1 cellular context compared by ENCODE assay signal in genomic region chr11:128553662-128554392, GRCh38.
TF ChIP-seq lines count a peak whose summit lies in the region.

No MANE protein-coding gene starts in this region.

TF ChIP-seq in K562, 482 proteins besides CTCF, POLR2A, EP300 and RAD21 (continued from another document):
- no peak for TF ChIP-seq BRF2 (IDR thresholded peaks at IDR 0.05; ENCODE audit: borderline replicate concordance, insufficient read depth, insufficient read length)
- no peak for TF ChIP-seq GATAD2A (IDR thresholded peaks at IDR 0.05)
- TF ChIP-seq GTF2A2 (tag; IDR thresholded peaks at IDR 0.05) = no peak
- peak; percentile 22; the same call in 1 of the 2 replicates for TF ChIP-seq VEZF1 (CRISPR knock-in tag; IDR thresholded peaks at IDR 0.05)
- TF ChIP-seq, protein P1, sequence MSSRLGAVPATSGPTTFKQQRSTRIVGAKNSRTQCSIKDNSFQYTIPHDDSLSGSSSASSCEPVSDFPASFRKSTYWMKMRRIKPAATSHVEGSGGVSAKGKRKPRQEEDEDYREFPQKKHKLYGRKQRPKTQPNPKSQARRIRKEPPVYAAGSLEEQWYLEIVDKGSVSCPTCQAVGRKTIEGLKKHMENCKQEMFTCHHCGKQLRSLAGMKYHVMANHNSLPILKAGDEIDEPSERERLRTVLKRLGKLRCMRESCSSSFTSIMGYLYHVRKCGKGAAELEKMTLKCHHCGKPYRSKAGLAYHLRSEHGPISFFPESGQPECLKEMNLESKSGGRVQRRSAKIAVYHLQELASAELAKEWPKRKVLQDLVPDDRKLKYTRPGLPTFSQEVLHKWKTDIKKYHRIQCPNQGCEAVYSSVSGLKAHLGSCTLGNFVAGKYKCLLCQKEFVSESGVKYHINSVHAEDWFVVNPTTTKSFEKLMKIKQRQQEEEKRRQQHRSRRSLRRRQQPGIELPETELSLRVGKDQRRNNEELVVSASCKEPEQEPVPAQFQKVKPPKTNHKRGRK (tag; IDR thresholded peaks at IDR 0.05) = peak; percentile 79
